Comparison of ENCODE assay signal across 19 cellular contexts in genomic region chr6:72425003-72425681, GRCh38.
A peak's percentile ranks its signal among the peaks of the same experiment; 100 is the strongest.
DNase-seq lines count a peak whose midpoint lies in the region; TF ChIP-seq lines count a peak whose summit lies in the region.
"Had no signal": no experiment of that assay in that cellular context is flagged by ENCODE, and none has a peak within 500 bp of the region (broad histone marks: within the 10 kb centered on the region; RNA-seq: fewer than 3 reads in every experiment).

No MANE protein-coding gene starts in this region.

- DNase-seq in AG04450 (ENCODE audit: low read depth, low spot score), result peak; percentile 74
- DNase-seq in HFF-Myc (ENCODE audit: extremely low read depth, low read depth), result peak; percentile 91
- DNase-seq in adipocyte (ENCODE audit: low read depth), result peak; percentile 91
- peak; percentile 63 for DNase-seq in fibroblast of the aortic adventitia (ENCODE audit: low read depth)
- no peak for DNase-seq in mucosa of gallbladder (ENCODE audit: low spot score)
- DNase-seq in effector memory CD4-positive, alpha-beta T cell, result no peak
- no peak for DNase-seq in SKM-1 treated with dmso at 0.1 percent for 144 hours (lab: John Stamatoyannopoulos, UW; ENCODE audit: unreplicated experiment)
- no peak for DNase-seq in activated CD4-positive, CD25-positive, alpha-beta regulatory T cell treated with anti-CD3 and anti-CD28 coated beads, Interleukin-2, amount 50 U/mL, for 72 hours
- DNase-seq: activated CD8-positive, alpha-beta memory T cell treated with anti-CD3 and anti-CD28 coated beads for 24 hours; activated effector memory CD4-positive, alpha-beta T cell treated with anti-CD3 and anti-CD28 coated beads, Interleukin-2, amount 50 U/mL, for 16 hours; AML-193; effector CD8-positive, alpha-beta T cell; head of caudate nucleus; kidney; NCI-H1105 treated with DMSO at 0.1 percent for 48 hours; NCI-H2171 treated with DMSO at 0.1 percent for 48 hours; occipital lobe; tibial artery had no signal

- TF ChIP-seq CTCF in AG04450 (IDR thresholded peaks at IDR 0.05; ENCODE audit: low read depth, low read length), result no peak
- no peak for TF ChIP-seq CTCF in HFF-Myc (IDR thresholded peaks at IDR 0.05; ENCODE audit: low read depth, low read length, missing control alignments)
- no peak for TF ChIP-seq CTCF in fibroblast of the aortic adventitia (IDR thresholded peaks at IDR 0.05; ENCODE audit: insufficient read depth, low read length)

- H3K36me3 ChIP-seq in adipocyte (ENCODE audit: control insufficient read depth, insufficient read depth, low read length, severe bottlenecking), result no peaks in the 10 kb centered on the region
- H3K36me3 ChIP-seq in effector memory CD4-positive, alpha-beta T cell (ENCODE audit: control insufficient read depth, insufficient read depth, low read length), result no peaks in the 10 kb centered on the region
- H3K36me3 ChIP-seq: HAP-1, tibial artery had no signal

- CTCF ChIA-PET in AG04450 (lab: Charles Lee), result interaction anchor here (0.9 to 6.3 kb wide), 3 partner anchors 13 to 705 kb away, joined by 3 to 39 read pairs (median 4); no protein-coding TSS in a partner anchor

- H3K4me3 ChIP-seq in AG04450 (ENCODE audit: low read depth, low read length) (no peak overlapping the region), HFF-Myc (replicated peaks; ENCODE audit: low read depth, low read length) (no peak overlapping the region), adipocyte (ENCODE audit: low read length) (no peak overlapping the region), fibroblast of the aortic adventitia (ENCODE audit: low read depth, low read length) (no peak overlapping the region)
- no peak overlapping the region for H3K4me3 ChIP-seq in effector memory CD4-positive, alpha-beta T cell (ENCODE audit: insufficient read depth, low read depth, low read length, poor library complexity, severe bottlenecking)
- H3K4me3 ChIP-seq: HAP-1, tibial artery had no signal

- no peak overlapping the region for H3K27ac ChIP-seq in AG04450 (ENCODE audit: low read depth, low read length)
- H3K27ac ChIP-seq in effector memory CD4-positive, alpha-beta T cell (ENCODE audit: insufficient read depth, low read length, poor library complexity, severe bottlenecking), result no peak overlapping the region
- H3K27ac ChIP-seq: tibial artery had no signal

- H3K9ac ChIP-seq in adipocyte (ENCODE audit: low read length), result no peak overlapping the region

- POLR2A ChIA-PET in AG04450 (lab: Yijun Ruan, JAX), result no interaction called here

- no peaks in the 10 kb centered on the region for H3K27me3 ChIP-seq in AG04450 (ENCODE audit: control insufficient read depth, insufficient read depth, low read length)
- no peaks in the 10 kb centered on the region for H3K27me3 ChIP-seq in adipocyte (replicated peaks; ENCODE audit: control insufficient read depth, insufficient read depth, low read length)
- no peaks in the 10 kb centered on the region for H3K27me3 ChIP-seq in effector memory CD4-positive, alpha-beta T cell (replicated peaks; ENCODE audit: control insufficient read depth, insufficient read depth, low read length, poor library complexity, severe bottlenecking)
- H3K27me3 ChIP-seq: tibial artery had no signal

- H3K9me3 ChIP-seq in AG04450 (ENCODE audit: control insufficient read depth, insufficient read depth, low read length), result no peaks in the 10 kb centered on the region
- no peaks in the 10 kb centered on the region for H3K9me3 ChIP-seq in adipocyte (ENCODE audit: control insufficient read depth, low read length)
- H3K9me3 ChIP-seq in effector memory CD4-positive, alpha-beta T cell (ENCODE audit: control insufficient read depth, low read length), result no peaks in the 10 kb centered on the region
- H3K9me3 ChIP-seq: HAP-1, tibial artery had no signal

- peaks cover 8% of the 10 kb centered on the region for H3K4me1 ChIP-seq in adipocyte (ENCODE audit: control insufficient read depth, insufficient read depth, low read length)
- no peaks in the 10 kb centered on the region for H3K4me1 ChIP-seq in effector memory CD4-positive, alpha-beta T cell (ENCODE audit: control insufficient read depth, insufficient read depth, low read length, poor library complexity, severe bottlenecking)
- H3K4me1 ChIP-seq: HAP-1, tibial artery had no signal

Comparison
In these comparisons a context has a peak if more than half of its experiments do, and no peak if none do; other contexts are left out.
1. DNase-seq: peak in AG04450 (single experiment), HFF-Myc (single experiment), adipocyte (single experiment) and fibroblast of the aortic adventitia (single experiment); none in mucosa of gallbladder (single experiment), effector memory CD4-positive, alpha-beta T cell (0 of 3), SKM-1 treated with dmso at 0.1 percent for 144 hours (single experiment) and activated CD4-positive, CD25-positive, alpha-beta regulatory T cell treated with anti-CD3 and anti-CD28 coated beads, Interleukin-2, amount 50 U/mL, for 72 hours (single experiment).